11 cellular contexts compared by ENCODE assay signal in the genomic region with DNA sequence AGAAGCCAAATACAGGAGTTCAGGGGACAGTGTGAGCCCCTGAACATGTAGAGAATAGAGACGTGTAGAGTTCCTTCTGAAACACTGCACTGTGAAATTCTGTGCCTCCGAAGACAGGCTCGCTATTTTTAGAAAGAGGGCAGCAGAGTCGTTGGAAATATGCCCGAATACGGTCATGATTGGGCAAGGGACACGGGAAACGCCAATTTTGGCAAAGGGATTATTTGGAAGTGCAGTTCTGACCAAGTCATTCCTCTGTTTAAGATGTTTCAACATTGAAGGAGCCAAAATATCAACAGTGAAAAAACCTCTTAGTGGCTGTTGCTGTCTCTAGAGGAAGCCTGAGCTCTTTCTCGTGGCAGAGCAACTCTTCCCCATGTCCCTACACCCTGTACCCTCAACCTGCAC. TPM values are rescaled to one million over a fixed set of nuclear protein-coding genes. Genes with fewer than 3 reads are reported as not detected.
DNase-seq lines count a peak whose midpoint lies in the region; ATAC-seq and TF ChIP-seq lines count a peak whose summit lies in the region.
"Had no signal": no experiment of that assay in that cellular context is flagged by ENCODE, and none has a peak within 500 bp of the region (broad histone marks: within the 10 kb centered on the region; RNA-seq: fewer than 3 reads in every experiment).

No MANE protein-coding gene starts in this region.

- H3K79me2 ChIP-seq in PC-3 (ENCODE audit: low read length) = no peaks in the 10 kb centered on the region
- H3K79me2 ChIP-seq in Karpas-422 (ENCODE audit: low read length) = no peaks in the 10 kb centered on the region

- H4K20me1 ChIP-seq in PC-3 (ENCODE audit: low read length) (no peaks in the 10 kb centered on the region), Karpas-422 (ENCODE audit: insufficient read depth, low read depth, low read length) (no peaks in the 10 kb centered on the region)

- H3F3A ChIP-seq in PC-3 (ENCODE audit: low read length, unreplicated experiment) = no peaks in the 10 kb centered on the region

- no peak for TF ChIP-seq POLR2A in ovary (IDR thresholded peaks at IDR 0.05)

- TF ChIP-seq CTCF in PC-3 (conservative IDR thresholded peaks at IDR 0.05; ENCODE audit: low read depth, low read length) = no peak
- peak; percentile 20 for TF ChIP-seq CTCF in fibroblast of the aortic adventitia (IDR thresholded peaks at IDR 0.05; ENCODE audit: insufficient read depth, low read length)
- peak in 1 of 3 donors; percentile 46 for TF ChIP-seq CTCF in ovary (IDR thresholded peaks at IDR 0.05)

- DNase-seq in AG08395 (ENCODE audit: low spot score) (peak; percentile 84), PC-3 (peak; percentile 21), fibroblast of the aortic adventitia (ENCODE audit: low read depth) (peak; percentile 96), ovary (peak; percentile 76 to 88 (median 84)), T-helper 17 cell (no peak), Karpas-422 (no peak)
- no peak for DNase-seq in stimulated activated naive CD4-positive, alpha-beta T cell treated with Interleukin-2 at 50 U/mL for 16 hours (lab: John Stamatoyannopoulos, UW)
- DNase-seq: NCI-H146; SHP77; stimulated activated naive CD4-positive, alpha-beta T cell had no signal

- H3K9ac ChIP-seq in PC-3 (ENCODE audit: low read length) (no peak overlapping the region), Karpas-422 (ENCODE audit: low read length) (no peak overlapping the region)

- H3K27ac ChIP-seq in PC-3 (ENCODE audit: low read length) (no peak overlapping the region), ovary (peak overlapping the region; percentile 18 to 83), Karpas-422 (ENCODE audit: low read length) (no peak overlapping the region)

- ATAC-seq in PC-3 (no peak), T-helper 17 cell (no peak), GM18909 (IDR thresholded peaks at IDR 0.05; ENCODE audit: poor library complexity, unreplicated experiment) (no peak)

- H3K36me3 Mint-ChIP-seq in T-helper 17 cell (ENCODE audit: low read depth) = no peaks in the 10 kb centered on the region

- H3K4me2 ChIP-seq in PC-3 (ENCODE audit: low read length) = 0 out of 2 replicates have a peak overlapping the region, but pooled peaks have one; percentile 31
- no peak overlapping the region for H3K4me2 ChIP-seq in Karpas-422 (ENCODE audit: low read depth, low read length, poor library complexity, severe bottlenecking)

- TF ChIP-seq EP300 in ovary (IDR thresholded peaks at IDR 0.05) = peak; percentile 61

- H2AFZ ChIP-seq in PC-3 (ENCODE audit: low read length) = no peak overlapping the region
- no peak overlapping the region for H2AFZ ChIP-seq in Karpas-422 (ENCODE audit: low read length)

- CTCF ChIA-PET in PC-3 (lab: Charles Lee) = no interaction called here

- peaks cover 22% of the 10 kb centered on the region for H3K4me1 Mint-ChIP-seq in T-helper 17 cell

- peaks cover 17% of the 10 kb centered on the region for H3K27me3 Mint-ChIP-seq in T-helper 17 cell

- H3K36me3 ChIP-seq in PC-3 (ENCODE audit: low read depth, low read length) (no peaks in the 10 kb centered on the region), ovary (no peaks in the 10 kb centered on the region), Karpas-422 (ENCODE audit: insufficient read depth, low read length) (no peaks in the 10 kb centered on the region)

- no peaks in the 10 kb centered on the region for H3K27me3 ChIP-seq in PC-3 (ENCODE audit: low read length)
- H3K27me3 ChIP-seq in ovary = no peaks in the 10 kb centered on the region
- H3K27me3 ChIP-seq in Karpas-422 (ENCODE audit: low read length) = peaks cover 3% of the 10 kb centered on the region; the same call in 1 of the 2 replicates

- no peak overlapping the region for H3K4me3 Mint-ChIP-seq in T-helper 17 cell

- BruUV-seq in PC-3 (replicated peaks; lab: Mats Ljungman, UMichigan) = no TSS peak

- H3K4me1 ChIP-seq in PC-3 (ENCODE audit: insufficient read depth, low read length) (no peaks in the 10 kb centered on the region), ovary (ENCODE audit: insufficient read depth) (peaks cover 20% of the 10 kb centered on the region), Karpas-422 (ENCODE audit: low read length) (no peaks in the 10 kb centered on the region)

- H3K4me3 ChIP-seq in PC-3 (ENCODE audit: low read length) (no peak overlapping the region), fibroblast of the aortic adventitia (ENCODE audit: low read depth, low read length) (peak overlapping the region; percentile 28), ovary (no peak overlapping the region), Karpas-422 (ENCODE audit: low read length) (no peak overlapping the region)

- no peaks in the 10 kb centered on the region for H3K9me3 ChIP-seq in PC-3 (ENCODE audit: low read length)
- no peaks in the 10 kb centered on the region for H3K9me3 ChIP-seq in ovary
- no peaks in the 10 kb centered on the region for H3K9me3 ChIP-seq in T-helper 17 cell (ENCODE audit: control insufficient read depth, low read length, poor library complexity, severe bottlenecking)
- H3K9me3 ChIP-seq in Karpas-422 (ENCODE audit: low read length) = no peaks in the 10 kb centered on the region

- intact Hi-C loops in PC-3 (cut with micrococcal nuclease) (no loop called here), ovary (cut with DNase I) (loop anchor here in 1 of 4 donors (5.0 kb wide), 1 partner anchor 56 kb away; no protein-coding TSS in a partner anchor)

- H3K27ac Mint-ChIP-seq in T-helper 17 cell = no peak overlapping the region

- 2 to 3% (median 3%) methylated on average over 9 of the region's 9 CpGs for WGBS in ovary, 3 donors

- POLR2A ChIA-PET in PC-3 (lab: Charles Lee; ENCODE audit: unreplicated experiment) = no interaction called here

- H3K9me2 ChIP-seq in PC-3 (replicated peaks; ENCODE audit: low read length) (no peaks in the 10 kb centered on the region), Karpas-422 (replicated peaks; ENCODE audit: insufficient read depth, low read length) (no peaks in the 10 kb centered on the region)

RNA-seq across cellular contexts. Expression of gene CBX6, which starts 9.5 kb away (rescaled TPM):
- total RNA-seq in PC-3 (2014; rRNA removed) (37.5 and 50.1 TPM in 2 replicates), fibroblast of the aortic adventitia (ENCODE audit: low replicate concordance) (50.7 and 87.7 TPM in 2 replicates), ovary (100 to 1,000 TPM in 5 of 7 donors, 10 to 100 TPM in 2; 32.7 to 175 (median 120) TPM), T-helper 17 cell (10 to 100 TPM; 44.0 to 45.8 TPM)
- 10 to 100 TPM; 22.6 to 26.4 TPM for polyA plus RNA-seq in ovary
- total RNA-seq in Karpas-422 (2014; rRNA removed; shearing (Covaris generic); ENCODE audit: low replicate concordance) = 30.5 and 46.4 TPM in 2 replicates

RNA-seq across cellular contexts. Expression of gene NPTXR, which starts 37.6 kb away (rescaled TPM):
- total RNA-seq in PC-3 (2014; rRNA removed) (2.8 and 3.5 TPM in 2 replicates), fibroblast of the aortic adventitia (ENCODE audit: low replicate concordance) (1.3 and 2.0 TPM in 2 replicates), ovary (10 to 100 TPM in 5 of 7 donors, 1 to 10 TPM in 2; 5.2 to 23.1 (median 15.4) TPM), T-helper 17 cell (1 to 10 TPM; 2.5 to 2.6 TPM)
- 1 to 10 TPM; 5.3 to 6.3 TPM for polyA plus RNA-seq in ovary
- total RNA-seq in Karpas-422 (2014; rRNA removed; shearing (Covaris generic); ENCODE audit: low replicate concordance) = not detected in 2 replicates

Comparison
In these comparisons a context has a peak if more than half of its experiments do, and no peak if none do; other contexts are left out.
1. DNase-seq: peak in AG08395 (single experiment), PC-3 (single experiment), fibroblast of the aortic adventitia (single experiment) and ovary (5 of 5); none in stimulated activated naive CD4-positive, alpha-beta T cell treated with Interleukin-2 at 50 U/mL for 16 hours (single experiment), T-helper 17 cell (0 of 3) and Karpas-422 (single experiment).
2. H3K27ac ChIP-seq: peak in ovary (2 of 2); none in PC-3 (single experiment) and Karpas-422 (single experiment).